Comparison of ENCODE assay signal across 1 cellular context in the genomic region with DNA sequence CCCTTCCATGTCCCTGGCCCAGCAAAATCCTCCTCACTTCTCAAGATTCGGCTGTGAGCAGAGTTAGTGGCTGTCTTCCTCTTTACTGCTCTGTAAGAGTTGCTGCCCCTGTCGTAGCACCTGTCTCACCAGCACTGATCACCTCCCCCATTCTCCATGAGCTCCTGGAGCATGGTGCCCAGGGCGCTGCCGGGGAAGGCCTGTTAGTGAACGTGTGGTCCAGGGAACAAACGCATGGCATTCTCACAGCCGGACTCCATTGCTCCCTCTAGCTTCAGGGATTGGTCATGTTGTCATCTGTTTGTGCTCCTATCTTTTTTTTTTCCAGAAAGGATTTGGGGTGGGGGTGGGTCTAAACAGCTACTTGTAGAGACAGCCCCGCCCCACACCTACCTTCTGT.
TF ChIP-seq lines count a peak whose summit lies in the region.

No MANE protein-coding gene starts in this region.

TF ChIP-seq in GM23338, 12 proteins besides CTCF, POLR2A, EP300 and RAD21 (continued from another document):
- TF ChIP-seq, protein P1, sequence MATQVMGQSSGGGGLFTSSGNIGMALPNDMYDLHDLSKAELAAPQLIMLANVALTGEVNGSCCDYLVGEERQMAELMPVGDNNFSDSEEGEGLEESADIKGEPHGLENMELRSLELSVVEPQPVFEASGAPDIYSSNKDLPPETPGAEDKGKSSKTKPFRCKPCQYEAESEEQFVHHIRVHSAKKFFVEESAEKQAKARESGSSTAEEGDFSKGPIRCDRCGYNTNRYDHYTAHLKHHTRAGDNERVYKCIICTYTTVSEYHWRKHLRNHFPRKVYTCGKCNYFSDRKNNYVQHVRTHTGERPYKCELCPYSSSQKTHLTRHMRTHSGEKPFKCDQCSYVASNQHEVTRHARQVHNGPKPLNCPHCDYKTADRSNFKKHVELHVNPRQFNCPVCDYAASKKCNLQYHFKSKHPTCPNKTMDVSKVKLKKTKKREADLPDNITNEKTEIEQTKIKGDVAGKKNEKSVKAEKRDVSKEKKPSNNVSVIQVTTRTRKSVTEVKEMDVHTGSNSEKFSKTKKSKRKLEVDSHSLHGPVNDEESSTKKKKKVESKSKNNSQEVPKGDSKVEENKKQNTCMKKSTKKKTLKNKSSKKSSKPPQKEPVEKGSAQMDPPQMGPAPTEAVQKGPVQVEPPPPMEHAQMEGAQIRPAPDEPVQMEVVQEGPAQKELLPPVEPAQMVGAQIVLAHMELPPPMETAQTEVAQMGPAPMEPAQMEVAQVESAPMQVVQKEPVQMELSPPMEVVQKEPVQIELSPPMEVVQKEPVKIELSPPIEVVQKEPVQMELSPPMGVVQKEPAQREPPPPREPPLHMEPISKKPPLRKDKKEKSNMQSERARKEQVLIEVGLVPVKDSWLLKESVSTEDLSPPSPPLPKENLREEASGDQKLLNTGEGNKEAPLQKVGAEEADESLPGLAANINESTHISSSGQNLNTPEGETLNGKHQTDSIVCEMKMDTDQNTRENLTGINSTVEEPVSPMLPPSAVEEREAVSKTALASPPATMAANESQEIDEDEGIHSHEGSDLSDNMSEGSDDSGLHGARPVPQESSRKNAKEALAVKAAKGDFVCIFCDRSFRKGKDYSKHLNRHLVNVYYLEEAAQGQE (IDR thresholded peaks at IDR 0.05; ENCODE audit: unreplicated experiment), result no peak
- TF ChIP-seq ZNF114 (CRISPR knock-in tag; IDR thresholded peaks at IDR 0.05) (no peak), NANOG (IDR thresholded peaks at IDR 0.05; ENCODE audit: borderline replicate concordance) (no peak), CREB1 (CRISPR knock-in tag; IDR thresholded peaks at IDR 0.05; ENCODE audit: low read depth) (no peak), JUNB (IDR thresholded peaks at IDR 0.05; ENCODE audit: unreplicated experiment) (no peak), ZNF331 (CRISPR knock-in tag; IDR thresholded peaks at IDR 0.05; ENCODE audit: low read depth) (no peak), POLR2AphosphoS5 (IDR thresholded peaks at IDR 0.05; ENCODE audit: low read depth) (no peak), EZH2phosphoT487 (IDR thresholded peaks at IDR 0.05; ENCODE audit: unreplicated experiment) (no peak)
- TF ChIP-seq, protein P2, sequence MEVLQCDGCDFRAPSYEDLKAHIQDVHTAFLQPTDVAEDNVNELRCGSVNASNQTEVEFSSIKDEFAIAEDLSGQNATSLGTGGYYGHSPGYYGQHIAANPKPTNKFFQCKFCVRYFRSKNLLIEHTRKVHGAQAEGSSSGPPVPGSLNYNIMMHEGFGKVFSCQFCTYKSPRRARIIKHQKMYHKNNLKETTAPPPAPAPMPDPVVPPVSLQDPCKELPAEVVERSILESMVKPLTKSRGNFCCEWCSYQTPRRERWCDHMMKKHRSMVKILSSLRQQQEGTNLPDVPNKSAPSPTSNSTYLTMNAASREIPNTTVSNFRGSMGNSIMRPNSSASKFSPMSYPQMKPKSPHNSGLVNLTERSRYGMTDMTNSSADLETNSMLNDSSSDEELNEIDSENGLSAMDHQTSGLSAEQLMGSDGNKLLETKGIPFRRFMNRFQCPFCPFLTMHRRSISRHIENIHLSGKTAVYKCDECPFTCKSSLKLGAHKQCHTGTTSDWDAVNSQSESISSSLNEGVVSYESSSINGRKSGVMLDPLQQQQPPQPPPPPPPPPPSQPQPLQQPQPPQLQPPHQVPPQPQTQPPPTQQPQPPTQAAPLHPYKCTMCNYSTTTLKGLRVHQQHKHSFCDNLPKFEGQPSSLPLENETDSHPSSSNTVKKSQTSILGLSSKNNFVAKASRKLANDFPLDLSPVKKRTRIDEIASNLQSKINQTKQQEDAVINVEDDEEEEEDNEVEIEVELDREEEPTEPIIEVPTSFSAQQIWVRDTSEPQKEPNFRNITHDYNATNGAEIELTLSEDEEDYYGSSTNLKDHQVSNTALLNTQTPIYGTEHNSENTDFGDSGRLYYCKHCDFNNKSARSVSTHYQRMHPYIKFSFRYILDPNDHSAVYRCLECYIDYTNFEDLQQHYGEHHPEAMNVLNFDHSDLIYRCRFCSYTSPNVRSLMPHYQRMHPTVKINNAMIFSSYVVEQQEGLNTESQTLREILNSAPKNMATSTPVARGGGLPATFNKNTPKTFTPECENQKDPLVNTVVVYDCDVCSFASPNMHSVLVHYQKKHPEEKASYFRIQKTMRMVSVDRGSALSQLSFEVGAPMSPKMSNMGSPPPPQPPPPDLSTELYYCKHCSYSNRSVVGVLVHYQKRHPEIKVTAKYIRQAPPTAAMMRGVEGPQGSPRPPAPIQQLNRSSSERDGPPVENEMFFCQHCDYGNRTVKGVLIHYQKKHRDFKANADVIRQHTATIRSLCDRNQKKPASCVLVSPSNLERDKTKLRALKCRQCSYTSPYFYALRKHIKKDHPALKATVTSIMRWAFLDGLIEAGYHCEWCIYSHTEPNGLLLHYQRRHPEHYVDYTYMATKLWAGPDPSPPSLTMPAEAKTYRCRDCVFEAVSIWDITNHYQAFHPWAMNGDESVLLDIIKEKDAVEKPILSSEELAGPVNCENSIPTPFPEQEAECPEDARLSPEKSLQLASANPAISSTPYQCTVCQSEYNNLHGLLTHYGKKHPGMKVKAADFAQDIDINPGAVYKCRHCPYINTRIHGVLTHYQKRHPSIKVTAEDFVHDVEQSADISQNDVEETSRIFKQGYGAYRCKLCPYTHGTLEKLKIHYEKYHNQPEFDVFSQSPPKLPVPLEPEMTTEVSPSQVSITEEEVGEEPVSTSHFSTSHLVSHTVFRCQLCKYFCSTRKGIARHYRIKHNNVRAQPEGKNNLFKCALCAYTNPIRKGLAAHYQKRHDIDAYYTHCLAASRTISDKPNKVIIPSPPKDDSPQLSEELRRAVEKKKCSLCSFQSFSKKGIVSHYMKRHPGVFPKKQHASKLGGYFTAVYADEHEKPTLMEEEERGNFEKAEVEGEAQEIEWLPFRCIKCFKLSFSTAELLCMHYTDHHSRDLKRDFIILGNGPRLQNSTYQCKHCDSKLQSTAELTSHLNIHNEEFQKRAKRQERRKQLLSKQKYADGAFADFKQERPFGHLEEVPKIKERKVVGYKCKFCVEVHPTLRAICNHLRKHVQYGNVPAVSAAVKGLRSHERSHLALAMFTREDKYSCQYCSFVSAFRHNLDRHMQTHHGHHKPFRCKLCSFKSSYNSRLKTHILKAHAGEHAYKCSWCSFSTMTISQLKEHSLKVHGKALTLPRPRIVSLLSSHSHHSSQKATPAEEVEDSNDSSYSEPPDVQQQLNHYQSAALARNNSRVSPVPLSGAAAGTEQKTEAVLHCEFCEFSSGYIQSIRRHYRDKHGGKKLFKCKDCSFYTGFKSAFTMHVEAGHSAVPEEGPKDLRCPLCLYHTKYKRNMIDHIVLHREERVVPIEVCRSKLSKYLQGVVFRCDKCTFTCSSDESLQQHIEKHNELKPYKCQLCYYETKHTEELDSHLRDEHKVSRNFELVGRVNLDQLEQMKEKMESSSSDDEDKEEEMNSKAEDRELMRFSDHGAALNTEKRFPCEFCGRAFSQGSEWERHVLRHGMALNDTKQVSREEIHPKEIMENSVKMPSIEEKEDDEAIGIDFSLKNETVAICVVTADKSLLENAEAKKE (CRISPR knock-in tag; IDR thresholded peaks at IDR 0.05), result no peak
